22 cellular contexts compared by ENCODE assay signal in genomic region chr10:72152286-72152685, GRCh38.
"Had no signal": no experiment of that assay in that cellular context is flagged by ENCODE, and none has a peak within 500 bp of the region (broad histone marks: within the 10 kb centered on the region; RNA-seq: fewer than 3 reads in every experiment).

No MANE protein-coding gene starts in this region.

- H3K4me1 ChIP-seq: esophagus muscularis mucosa, foreskin keratinocyte, gastrocnemius medialis, heart right ventricle, left lung, lower lobe of right lung had no signal

- DNase-seq: dermis blood vessel endothelial cell; dorsolateral prefrontal cortex; effector CD4-positive, alpha-beta T cell; effector memory CD4-positive, alpha-beta T cell; foreskin keratinocyte; gastrocnemius medialis; glutamatergic neuron; head of caudate nucleus; heart right ventricle; hippocampal formation; left cardiac atrium; left lung; left ventricle myocardium superior; lower lobe of right lung; mesenchymal stem cell; mucosa of descending colon; naive B cell had no signal

- H3K27me3 ChIP-seq: dorsolateral prefrontal cortex, esophagus muscularis mucosa, foreskin keratinocyte, gastrocnemius medialis, heart right ventricle, left lung had no signal

- ATAC-seq: foreskin keratinocyte, gastrocnemius medialis, heart right ventricle, left cardiac atrium, left lung, left ventricle myocardium superior, lower lobe of right lung, mucosa of descending colon had no signal

- H3K27ac ChIP-seq: coronary artery, esophagus muscularis mucosa, foreskin keratinocyte, gastrocnemius medialis, heart right ventricle, left lung, lower lobe of right lung had no signal

- H3K9me3 ChIP-seq: esophagus muscularis mucosa, gastrocnemius medialis, heart right ventricle, left lung, lower lobe of right lung, mucosa of descending colon had no signal

- H3K4me3 ChIP-seq: coronary artery, dorsolateral prefrontal cortex, esophagus muscularis mucosa, gastrocnemius medialis, heart right ventricle, left lung, lower lobe of right lung, mucosa of descending colon had no signal

- FAIRE-seq: endothelial cell of umbilical vein, islet of Langerhans, keratinocyte had no signal

- H3K36me3 ChIP-seq: gastrocnemius medialis, left lung had no signal
